In the genomic region with DNA sequence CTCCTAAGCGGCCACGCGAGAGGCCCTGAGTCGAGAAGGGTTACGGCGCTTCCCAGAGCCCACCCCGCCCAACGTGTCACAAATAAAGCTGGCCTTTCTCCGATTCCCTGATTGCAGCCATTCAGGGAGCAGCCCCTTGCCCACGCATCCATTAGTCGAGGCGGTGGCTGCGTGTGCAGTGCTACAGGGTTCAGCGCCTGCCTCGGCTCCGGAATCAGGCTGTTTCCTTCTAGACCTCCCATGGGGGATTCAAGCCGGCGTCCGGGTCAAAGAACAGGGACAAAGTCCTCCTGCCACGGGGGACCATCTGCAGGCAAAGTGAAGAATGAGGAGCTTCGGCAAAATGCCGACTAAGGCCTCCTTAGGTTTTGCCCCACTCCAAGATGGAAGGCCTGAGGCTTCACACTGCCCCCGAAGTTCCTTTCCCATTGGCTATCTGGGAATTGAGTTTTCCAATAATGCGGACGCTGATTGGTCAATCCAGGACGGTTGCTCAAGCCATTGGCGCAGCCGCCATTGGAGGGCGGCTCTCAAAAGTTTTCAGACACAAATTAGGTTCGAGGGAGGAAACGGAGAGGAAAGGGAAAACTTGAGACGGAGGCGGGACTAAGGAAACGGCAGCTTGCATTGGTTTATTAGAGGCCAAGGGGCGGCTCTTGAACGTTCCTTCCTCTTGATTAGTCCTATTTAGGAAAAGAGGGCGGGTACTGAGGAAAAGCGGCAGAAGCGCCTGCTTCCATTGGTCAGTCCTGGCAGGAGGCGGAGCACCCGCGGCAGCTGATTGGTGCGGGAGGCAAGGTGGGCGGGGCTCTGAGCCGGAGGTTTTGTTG, we compare ENCODE assay signal across 8 cellular contexts. TPM values are rescaled to one million over a fixed set of nuclear protein-coding genes. Genes with fewer than 3 reads are reported as not detected.
DNase-seq lines count a peak whose midpoint lies in the region; ATAC-seq and TF ChIP-seq lines count a peak whose summit lies in the region.

No MANE protein-coding gene starts in this region.

- no peaks in the 10 kb centered on the region for H3F3A ChIP-seq in Loucy (ENCODE audit: low read depth)

- peak overlapping the region; percentile 96 for H3K27ac Mint-ChIP-seq in natural killer cell

- H3K4me3 ChIP-seq in H7 (ENCODE audit: insufficient read depth, low read depth, low read length) = peak overlapping the region; percentile 73
- peak overlapping the region; percentile 93 for H3K4me3 ChIP-seq in Loucy (ENCODE audit: low read length, poor library complexity, severe bottlenecking)
- peak overlapping the region; percentile 74 for H3K4me3 ChIP-seq in RWPE2 (ENCODE audit: severe bottlenecking)
- peak overlapping the region; percentile 88 for H3K4me3 ChIP-seq in fibroblast of pulmonary artery (replicated peaks; ENCODE audit: low read depth, low read length)

- peaks cover 34 to 37% of the 10 kb centered on the region in 2 donors for H3K4me1 Mint-ChIP-seq in natural killer cell

- no peaks in the 10 kb centered on the region for H3K9me2 ChIP-seq in Loucy (replicated peaks; ENCODE audit: low read depth, low read length)

- H3K4me3 Mint-ChIP-seq in natural killer cell = peak overlapping the region; percentile 95

- H3K4me1 ChIP-seq in Loucy (ENCODE audit: insufficient read depth, low read length, poor library complexity, severe bottlenecking) (peaks cover 21% of the 10 kb centered on the region), RWPE2 (ENCODE audit: insufficient read depth, poor library complexity, severe bottlenecking) (no peaks in the 10 kb centered on the region)

- no peaks in the 10 kb centered on the region for H3K36me3 Mint-ChIP-seq in natural killer cell

- peak overlapping the region; percentile 97 for H3K4me2 ChIP-seq in Loucy (ENCODE audit: low read depth, low read length, poor library complexity, severe bottlenecking)

- no peaks in the 10 kb centered on the region for H4K20me1 ChIP-seq in Loucy (ENCODE audit: insufficient read depth, low read length, poor library complexity, severe bottlenecking)

- peak overlapping the region; percentile 35 for H3K27ac ChIP-seq in RWPE2 (ENCODE audit: poor library complexity, severe bottlenecking)

- intact Hi-C loops in natural killer cell (cut with micrococcal nuclease) = loop anchor here (1.0 to 5.0 kb wide), 11 partner anchors 22 to 548 kb away; a partner anchor contains a TSS

- H3K9me3 ChIP-seq in Loucy (ENCODE audit: insufficient read depth, low read depth, low read length) (no peaks in the 10 kb centered on the region), RWPE2 (ENCODE audit: severe bottlenecking) (no peaks in the 10 kb centered on the region)

- ATAC-seq in RWPE2 (ENCODE audit: low read depth) (peak; percentile 95), natural killer cell (peak; percentile 88 to 97 (median 88))

- no peaks in the 10 kb centered on the region for H3K27me3 Mint-ChIP-seq in natural killer cell (ENCODE audit: low read depth in 2 of 2)

- no peak for TF ChIP-seq CTCF in Loucy (conservative IDR thresholded peaks at IDR 0.05; ENCODE audit: low read length)
- TF ChIP-seq CTCF in RWPE2 (IDR thresholded peaks at IDR 0.05; ENCODE audit: poor library complexity, severe bottlenecking) = no peak
- no peak for TF ChIP-seq CTCF in fibroblast of pulmonary artery (IDR thresholded peaks at IDR 0.05; ENCODE audit: low read length, missing control alignments)
- TF ChIP-seq CTCF in natural killer cell (IDR thresholded peaks at IDR 0.05) = no peak

- no peaks in the 10 kb centered on the region; the same call in 1 of the 2 replicates for H3K36me3 ChIP-seq in H7 (replicated peaks; ENCODE audit: control insufficient read depth, insufficient read depth, low read length)
- H3K36me3 ChIP-seq in Loucy (ENCODE audit: insufficient read depth, low read length) = no peaks in the 10 kb centered on the region
- peaks cover 6% of the 10 kb centered on the region for H3K36me3 ChIP-seq in RWPE2 (ENCODE audit: low read depth)

- peak; percentile 100 for DNase-seq in ELR (ENCODE audit: low read depth)
- peak; percentile 99 for DNase-seq in H7
- DNase-seq in RWPE2 (ENCODE audit: low spot score) = peak; percentile 98
- peak; percentile 97 for DNase-seq in activated effector memory CD4-positive, alpha-beta T cell treated with Interleukin-2 at 50 U/mL for 16 hours
- DNase-seq in fibroblast of pulmonary artery (ENCODE audit: low read depth) = peak; percentile 100
- DNase-seq in natural killer cell = peak; percentile 95
- DNase-seq in stimulated activated naive CD4-positive, alpha-beta T cell (lab: John Stamatoyannopoulos, UW) = peak; percentile 95 to 99 (median 99)

- H3K9me3 Mint-ChIP-seq in natural killer cell = no peaks in the 10 kb centered on the region

- H2AFZ ChIP-seq in Loucy (ENCODE audit: low read length) = peak overlapping the region; percentile 74

- peaks cover 30% of the 10 kb centered on the region; the same call in 1 of the 2 replicates for H3K79me2 ChIP-seq in Loucy (ENCODE audit: insufficient read depth, low read length)

- H3K9ac ChIP-seq in Loucy (ENCODE audit: low read depth, low read length, poor library complexity, severe bottlenecking) = peak overlapping the region; percentile 91

- no peaks in the 10 kb centered on the region for H3K27me3 ChIP-seq in H7 (ENCODE audit: control insufficient read depth, insufficient read depth, low read length)
- H3K27me3 ChIP-seq in Loucy (ENCODE audit: insufficient read depth, low read length, poor library complexity, severe bottlenecking) = no peaks in the 10 kb centered on the region
- H3K27me3 ChIP-seq in RWPE2 (ENCODE audit: insufficient read depth, poor library complexity, severe bottlenecking) = no peaks in the 10 kb centered on the region

RNA-seq across cellular contexts. Expression of a gene that starts 0.4 kb away (rescaled TPM):
- 65.0 and 80.6 TPM in 2 replicates for total RNA-seq in H7 (2014; rRNA removed; shearing (Covaris generic))
- 10 to 100 TPM; 23.6 to 34.3 (median 29.7) TPM for total RNA-seq in natural killer cell

RNA-seq across cellular contexts. Expression of a gene that starts 40.5 kb away (rescaled TPM):
- total RNA-seq in H7 (2014; rRNA removed; shearing (Covaris generic)) = 0.03 TPM in 1 of 2 replicates, not detected in the other
- under 1 TPM in 1 of 3 donors, not detected in 2; 0.33 TPM for total RNA-seq in natural killer cell

Comparison
In these comparisons a context has a peak if more than half of its experiments do, and no peak if none do; other contexts are left out.
1. Peak in every context shown above with its lines: DNase-seq, ATAC-seq, H3K4me3 ChIP-seq and H3K27ac ChIP-seq.